Comparison of ENCODE assay signal across 9 cellular contexts in the genomic region with DNA sequence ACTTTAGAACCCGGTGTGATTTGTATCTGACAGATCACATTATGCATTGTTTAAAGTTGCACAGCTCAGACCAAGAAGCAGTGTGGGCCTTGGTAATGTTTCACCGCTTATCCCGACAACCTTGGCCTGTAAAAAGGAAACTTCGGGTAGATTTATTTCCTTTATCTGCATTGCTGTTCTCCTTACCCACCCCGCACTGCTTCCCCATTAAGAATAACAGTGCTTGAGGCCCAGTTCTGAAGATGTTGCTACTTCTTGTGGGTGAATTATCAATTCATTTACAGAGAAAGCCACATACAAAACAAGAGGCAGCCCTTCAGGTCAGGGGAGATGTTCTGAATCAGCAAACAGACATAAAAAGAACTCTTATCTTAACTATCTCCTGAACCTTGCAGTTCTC. TPM values are rescaled to one million over a fixed set of nuclear protein-coding genes. Genes with fewer than 3 reads are reported as not detected.
DNase-seq lines count a peak whose midpoint lies in the region; ATAC-seq lines count a peak whose summit lies in the region.
"Had no signal": no experiment of that assay in that cellular context is flagged by ENCODE, and none has a peak within 500 bp of the region (broad histone marks: within the 10 kb centered on the region; RNA-seq: fewer than 3 reads in every experiment).

No MANE protein-coding gene starts in this region.

- no peaks in the 10 kb centered on the region for H3K27me3 Mint-ChIP-seq in activated CD4-positive, alpha-beta T cell treated with anti-CD3 and anti-CD28 coated beads, Interleukin-2, amount 10 ng/mL, durations not matched to agents 7 days and 5 days
- no peaks in the 10 kb centered on the region for H3K27me3 Mint-ChIP-seq in central memory CD8-positive, alpha-beta T cell
- H3K27me3 Mint-ChIP-seq in stimulated activated naive CD8-positive, alpha-beta T cell treated with anti-CD3 and anti-CD28 coated beads, Interleukin-15, amount 100 ng/mL, for 72 hours: no peaks in the 10 kb centered on the region

- H3K36me3 Mint-ChIP-seq in activated CD4-positive, alpha-beta T cell treated with anti-CD3 and anti-CD28 coated beads, Interleukin-2, amount 10 ng/mL, durations not matched to agents 7 days and 5 days (ENCODE audit: low read depth): peaks cover 52% of the 10 kb centered on the region
- peaks cover 17% of the 10 kb centered on the region for H3K36me3 Mint-ChIP-seq in central memory CD8-positive, alpha-beta T cell (ENCODE audit: insufficient read depth)

- CTCF ChIA-PET in activated CD4-positive, alpha-beta T cell treated with anti-CD3 and anti-CD28 coated beads, Interleukin-2, amount 10 ng/mL, durations not matched to agents 7 days and 5 days (lab: Charles Lee): interaction anchor here (0.7 kb wide), 1 partner anchor 12 kb away, joined by 3 read pairs; no protein-coding TSS in a partner anchor

- H3K4me3 Mint-ChIP-seq in activated CD4-positive, alpha-beta T cell treated with anti-CD3 and anti-CD28 coated beads, Interleukin-2, amount 10 ng/mL, durations not matched to agents 7 days and 5 days: peak overlapping the region; percentile 66
- H3K4me3 Mint-ChIP-seq in central memory CD8-positive, alpha-beta T cell: peak overlapping the region; percentile 42
- H3K4me3 Mint-ChIP-seq in stimulated activated naive CD8-positive, alpha-beta T cell treated with anti-CD3 and anti-CD28 coated beads, Interleukin-15, amount 100 ng/mL, for 72 hours: peak overlapping the region; percentile 66 to 76
- H3K4me3 Mint-ChIP-seq: neural crest cell had no signal

- H3K27ac Mint-ChIP-seq in activated CD4-positive, alpha-beta T cell treated with anti-CD3 and anti-CD28 coated beads, Interleukin-2, amount 10 ng/mL, durations not matched to agents 7 days and 5 days: peak overlapping the region; percentile 90
- peak overlapping the region; percentile 93 for H3K27ac Mint-ChIP-seq in central memory CD8-positive, alpha-beta T cell (ENCODE audit: low read depth)
- H3K27ac Mint-ChIP-seq in stimulated activated naive CD8-positive, alpha-beta T cell treated with anti-CD3 and anti-CD28 coated beads, Interleukin-15, amount 100 ng/mL, for 72 hours: peak overlapping the region in 1 of 2 donors; percentile 59

- H3K4me1 Mint-ChIP-seq in activated CD4-positive, alpha-beta T cell treated with anti-CD3 and anti-CD28 coated beads, Interleukin-2, amount 10 ng/mL, durations not matched to agents 7 days and 5 days: peaks cover 95% of the 10 kb centered on the region
- peaks cover 90% of the 10 kb centered on the region for H3K4me1 Mint-ChIP-seq in central memory CD8-positive, alpha-beta T cell
- peaks cover 91% of the 10 kb centered on the region for H3K4me1 Mint-ChIP-seq in stimulated activated naive CD8-positive, alpha-beta T cell treated with anti-CD3 and anti-CD28 coated beads, Interleukin-15, amount 100 ng/mL, for 72 hours

- POLR2A ChIA-PET in activated CD4-positive, alpha-beta T cell treated with anti-CD3 and anti-CD28 coated beads, Interleukin-2, amount 10 ng/mL, durations not matched to agents 7 days and 5 days (lab: Charles Lee): no interaction called here

- no peaks in the 10 kb centered on the region for H3K9me3 Mint-ChIP-seq in activated CD4-positive, alpha-beta T cell treated with anti-CD3 and anti-CD28 coated beads, Interleukin-2, amount 10 ng/mL, durations not matched to agents 7 days and 5 days
- H3K9me3 Mint-ChIP-seq in central memory CD8-positive, alpha-beta T cell: no peaks in the 10 kb centered on the region
- no peaks in the 10 kb centered on the region for H3K9me3 Mint-ChIP-seq in stimulated activated naive CD8-positive, alpha-beta T cell treated with anti-CD3 and anti-CD28 coated beads, Interleukin-15, amount 100 ng/mL, for 72 hours

- ATAC-seq in HG03175 (IDR thresholded peaks at IDR 0.05; ENCODE audit: unreplicated experiment) (peak; percentile 74), HG02973 (IDR thresholded peaks at IDR 0.05; ENCODE audit: unreplicated experiment) (no peak), GM19324 (IDR thresholded peaks at IDR 0.05; ENCODE audit: low FRiP score, unreplicated experiment) (no peak)
- ATAC-seq in central memory CD8-positive, alpha-beta T cell (replicated peaks; ENCODE audit: extremely low read depth, poor library complexity, severe bottlenecking): no peak
- ATAC-seq in stimulated activated naive CD8-positive, alpha-beta T cell treated with anti-CD3 and anti-CD28 coated beads, Interleukin-15, amount 100 ng/mL, for 72 hours: peak; percentile 63

- no peak for DNase-seq in activated CD4-positive, alpha-beta T cell treated with anti-CD3 and anti-CD28 coated beads, Interleukin-2, amount 10 ng/mL, durations not matched to agents 7 days and 5 days
- DNase-seq in activated CD4-positive, alpha-beta T cell treated with anti-CD3 and anti-CD28 coated beads, Interleukin-2, amount 50 U/mL, for 1 hour: no peak
- DNase-seq in central memory CD8-positive, alpha-beta T cell (ENCODE audit: low spot score in 2 of 2): no peak
- no peak for DNase-seq in stimulated activated naive CD8-positive, alpha-beta T cell treated with anti-CD3 and anti-CD28 coated beads, Interleukin-15, amount 100 ng/mL, for 72 hours
- DNase-seq in AG08396 (ENCODE audit: low spot score): no peak

RNA-seq across cellular contexts. Expression of gene SMARCA2, which starts 8.4 kb away (rescaled TPM):
- 100 to 1,000 TPM; 264 to 274 TPM for total RNA-seq in activated CD4-positive, alpha-beta T cell treated with anti-CD3 and anti-CD28 coated beads, Interleukin-2, amount 10 ng/mL, durations not matched to agents 7 days and 5 days

Comparison
In these comparisons a context has a peak if more than half of its experiments do, and no peak if none do; other contexts are left out.
1. ATAC-seq: peak in HG03175 (single experiment) and stimulated activated naive CD8-positive, alpha-beta T cell treated with anti-CD3 and anti-CD28 coated beads, Interleukin-15, amount 100 ng/mL, for 72 hours (single experiment); none in central memory CD8-positive, alpha-beta T cell (single experiment), HG02973 (single experiment) and GM19324 (single experiment).
2. Peak in every context shown above with its lines, with median percentiles within 50 percentile points of each other: H3K4me3 Mint-ChIP-seq.